1 cellular context compared by ENCODE assay signal in the genomic region with DNA sequence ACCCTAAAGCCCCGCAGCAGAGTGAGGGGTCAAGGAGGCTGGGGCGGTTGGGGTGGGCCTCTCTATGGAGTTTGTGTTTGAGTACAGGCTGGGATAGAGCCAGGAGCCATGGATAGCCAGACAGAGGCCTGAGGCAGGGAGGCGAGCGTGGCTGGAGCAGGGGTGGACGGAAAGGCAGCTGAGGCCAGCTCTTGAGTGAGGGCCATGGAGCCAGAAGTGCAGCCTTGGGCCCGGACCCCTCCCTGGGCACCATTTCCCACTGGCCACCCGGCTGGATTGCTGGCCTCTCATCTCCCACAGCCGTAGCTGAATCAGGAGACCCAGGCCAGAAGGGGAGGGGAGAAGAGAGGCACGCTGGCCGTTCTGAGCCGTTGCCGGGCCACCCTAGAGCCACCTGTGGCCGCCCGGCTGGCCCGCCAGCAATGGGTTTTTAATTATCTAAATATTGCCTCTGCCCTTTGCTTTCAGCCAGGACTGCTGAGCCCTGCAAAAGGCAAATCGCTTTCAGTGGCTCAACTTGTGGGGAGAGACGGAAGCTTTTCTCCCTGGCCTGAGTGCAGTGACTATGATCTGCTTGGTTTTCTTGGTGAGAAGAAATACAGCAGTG.
A peak's percentile ranks its signal among the peaks of the same experiment; 100 is the strongest.
TF ChIP-seq lines count a peak whose summit lies in the region.

No MANE protein-coding gene starts in this region.

TF ChIP-seq in K562, 482 proteins besides CTCF, POLR2A, EP300 and RAD21:
- TF ChIP-seq, protein P1, sequence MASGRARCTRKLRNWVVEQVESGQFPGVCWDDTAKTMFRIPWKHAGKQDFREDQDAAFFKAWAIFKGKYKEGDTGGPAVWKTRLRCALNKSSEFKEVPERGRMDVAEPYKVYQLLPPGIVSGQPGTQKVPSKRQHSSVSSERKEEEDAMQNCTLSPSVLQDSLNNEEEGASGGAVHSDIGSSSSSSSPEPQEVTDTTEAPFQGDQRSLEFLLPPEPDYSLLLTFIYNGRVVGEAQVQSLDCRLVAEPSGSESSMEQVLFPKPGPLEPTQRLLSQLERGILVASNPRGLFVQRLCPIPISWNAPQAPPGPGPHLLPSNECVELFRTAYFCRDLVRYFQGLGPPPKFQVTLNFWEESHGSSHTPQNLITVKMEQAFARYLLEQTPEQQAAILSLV (tag; IDR thresholded peaks at IDR 0.05), result no peak
- TF ChIP-seq CAMTA2 (CRISPR knock-in tag; conservative IDR thresholded peaks at IDR 0.05), result no peak
- TF ChIP-seq HOXB6 (CRISPR knock-in tag; IDR thresholded peaks at IDR 0.05; ENCODE audit: borderline replicate concordance), result no peak
- no peak for TF ChIP-seq SMARCA4 (IDR thresholded peaks at IDR 0.05)
- peak; percentile 11; the same call in 1 of the 2 replicates for TF ChIP-seq ZFX (CRISPR knock-in tag; IDR thresholded peaks at IDR 0.05)
- no peak for TF ChIP-seq TEAD1 (CRISPR knock-in tag; IDR thresholded peaks at IDR 0.05)
- TF ChIP-seq, protein P2, sequence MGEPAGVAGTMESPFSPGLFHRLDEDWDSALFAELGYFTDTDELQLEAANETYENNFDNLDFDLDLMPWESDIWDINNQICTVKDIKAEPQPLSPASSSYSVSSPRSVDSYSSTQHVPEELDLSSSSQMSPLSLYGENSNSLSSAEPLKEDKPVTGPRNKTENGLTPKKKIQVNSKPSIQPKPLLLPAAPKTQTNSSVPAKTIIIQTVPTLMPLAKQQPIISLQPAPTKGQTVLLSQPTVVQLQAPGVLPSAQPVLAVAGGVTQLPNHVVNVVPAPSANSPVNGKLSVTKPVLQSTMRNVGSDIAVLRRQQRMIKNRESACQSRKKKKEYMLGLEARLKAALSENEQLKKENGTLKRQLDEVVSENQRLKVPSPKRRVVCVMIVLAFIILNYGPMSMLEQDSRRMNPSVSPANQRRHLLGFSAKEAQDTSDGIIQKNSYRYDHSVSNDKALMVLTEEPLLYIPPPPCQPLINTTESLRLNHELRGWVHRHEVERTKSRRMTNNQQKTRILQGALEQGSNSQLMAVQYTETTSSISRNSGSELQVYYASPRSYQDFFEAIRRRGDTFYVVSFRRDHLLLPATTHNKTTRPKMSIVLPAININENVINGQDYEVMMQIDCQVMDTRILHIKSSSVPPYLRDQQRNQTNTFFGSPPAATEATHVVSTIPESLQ (CRISPR knock-in tag; IDR thresholded peaks at IDR 0.05), result 0 out of 2 replicates have a peak, but pooled peaks have one; percentile 22
- 0 out of 2 replicates have a peak, but pooled peaks have one; percentile 46 for TF ChIP-seq ZNF12 (CRISPR knock-in tag; IDR thresholded peaks at IDR 0.05)
- no peak for TF ChIP-seq BRCA1 (IDR thresholded peaks at IDR 0.05)
- no peak for TF ChIP-seq BRCA1 (CRISPR knock-in tag; IDR thresholded peaks at IDR 0.05)
- no peak for TF ChIP-seq MEF2A (IDR thresholded peaks at IDR 0.05; ENCODE audit: control insufficient read depth, low read depth, low read length)
- TF ChIP-seq CHD1 (IDR thresholded peaks at IDR 0.05; ENCODE audit: low read length), result no peak
- no peak for TF ChIP-seq CSDE1 (IDR thresholded peaks at IDR 0.05)
- no peak for TF ChIP-seq DACH1 (IDR thresholded peaks at IDR 0.05; ENCODE audit: partially characterized antibody)
- no peak for TF ChIP-seq THAP12 (CRISPR knock-in tag; IDR thresholded peaks at IDR 0.05)
- no peak for TF ChIP-seq ZNF830 (CRISPR knock-in tag; IDR thresholded peaks at IDR 0.05)
- no peak for TF ChIP-seq ZNF561 (CRISPR knock-in tag; conservative IDR thresholded peaks at IDR 0.05)
- TF ChIP-seq MGA (IDR thresholded peaks at IDR 0.05), result no peak
- TF ChIP-seq ZNF274 (IDR thresholded peaks at IDR 0.05; ENCODE audit: borderline replicate concordance, low read depth, low read length), result no peak
- no peak for TF ChIP-seq MXI1 (IDR thresholded peaks at IDR 0.05; ENCODE audit: low read depth, low read length)
- TF ChIP-seq ZNF212 (CRISPR knock-in tag; IDR thresholded peaks at IDR 0.05), result no peak
- TF ChIP-seq, protein P3, sequence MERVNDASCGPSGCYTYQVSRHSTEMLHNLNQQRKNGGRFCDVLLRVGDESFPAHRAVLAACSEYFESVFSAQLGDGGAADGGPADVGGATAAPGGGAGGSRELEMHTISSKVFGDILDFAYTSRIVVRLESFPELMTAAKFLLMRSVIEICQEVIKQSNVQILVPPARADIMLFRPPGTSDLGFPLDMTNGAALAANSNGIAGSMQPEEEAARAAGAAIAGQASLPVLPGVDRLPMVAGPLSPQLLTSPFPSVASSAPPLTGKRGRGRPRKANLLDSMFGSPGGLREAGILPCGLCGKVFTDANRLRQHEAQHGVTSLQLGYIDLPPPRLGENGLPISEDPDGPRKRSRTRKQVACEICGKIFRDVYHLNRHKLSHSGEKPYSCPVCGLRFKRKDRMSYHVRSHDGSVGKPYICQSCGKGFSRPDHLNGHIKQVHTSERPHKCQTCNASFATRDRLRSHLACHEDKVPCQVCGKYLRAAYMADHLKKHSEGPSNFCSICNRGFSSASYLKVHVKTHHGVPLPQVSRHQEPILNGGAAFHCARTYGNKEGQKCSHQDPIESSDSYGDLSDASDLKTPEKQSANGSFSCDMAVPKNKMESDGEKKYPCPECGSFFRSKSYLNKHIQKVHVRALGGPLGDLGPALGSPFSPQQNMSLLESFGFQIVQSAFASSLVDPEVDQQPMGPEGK (CRISPR knock-in tag; IDR thresholded peaks at IDR 0.05; ENCODE audit: borderline replicate concordance), result no peak
- no peak for TF ChIP-seq MAFF (IDR thresholded peaks at IDR 0.05; ENCODE audit: low read length)
- no peak for TF ChIP-seq MBD2 (IDR thresholded peaks at IDR 0.05; ENCODE audit: borderline replicate concordance, low read depth)
- no peak for TF ChIP-seq TEAD2 (tag; IDR thresholded peaks at IDR 0.05)
- TF ChIP-seq, protein P4, sequence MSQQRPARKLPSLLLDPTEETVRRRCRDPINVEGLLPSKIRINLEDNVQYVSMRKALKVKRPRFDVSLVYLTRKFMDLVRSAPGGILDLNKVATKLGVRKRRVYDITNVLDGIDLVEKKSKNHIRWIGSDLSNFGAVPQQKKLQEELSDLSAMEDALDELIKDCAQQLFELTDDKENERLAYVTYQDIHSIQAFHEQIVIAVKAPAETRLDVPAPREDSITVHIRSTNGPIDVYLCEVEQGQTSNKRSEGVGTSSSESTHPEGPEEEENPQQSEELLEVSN (IDR thresholded peaks at IDR 0.05; ENCODE audit: borderline replicate concordance in 1 of 2, extremely low read depth in 1 of 2, insufficient read depth in 1 of 2, insufficient read length in 1 of 2, low read depth in 1 of 2, low read length in 1 of 2, poor library complexity in 1 of 2, severe bottlenecking in 1 of 2), result no peak
